In genomic region chr3:195678391-195679015, GRCh38 we compare ENCODE assay signal across 1 cellular context. TPM values are rescaled to one million over a fixed set of nuclear protein-coding genes. Genes with fewer than 3 reads are reported as not detected.
"Had no signal": no experiment of that assay in that cellular context is flagged by ENCODE, and none has a peak within 500 bp of the region (broad histone marks: within the 10 kb centered on the region; RNA-seq: fewer than 3 reads in every experiment).

No MANE protein-coding gene starts in this region.

RNA-seq across cellular contexts. Expression of gene MUC20, which starts 42.3 kb away (rescaled TPM):
- polyA plus RNA-seq: endothelial cell of umbilical vein had no signal
